ENCODE assay signal across 7 cellular contexts in the genomic region with DNA sequence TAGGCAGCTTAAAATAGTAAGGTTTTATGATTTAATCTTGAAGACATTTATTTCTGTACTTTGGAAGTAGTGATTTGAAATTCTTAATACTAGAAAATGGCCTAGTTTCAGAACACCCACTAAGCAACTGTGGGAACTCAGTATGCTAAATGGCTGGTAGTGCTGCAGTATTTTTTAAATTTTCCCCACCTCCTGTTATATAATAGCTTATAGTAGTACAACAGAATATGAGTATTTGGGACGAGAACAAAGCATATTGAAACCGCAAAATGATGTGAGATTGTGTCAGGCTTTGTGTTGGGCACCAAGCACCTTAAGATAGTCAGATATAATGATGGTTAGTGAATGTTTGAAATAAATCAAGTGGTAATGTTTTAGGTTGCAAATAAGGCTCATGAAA.
"Had no signal": no experiment of that assay in that cellular context is flagged by ENCODE, and none has a peak within 500 bp of the region (broad histone marks: within the 10 kb centered on the region; RNA-seq: fewer than 3 reads in every experiment).

No MANE protein-coding gene starts in this region.

- H3K4me3 ChIP-seq: GM23338 had no signal

- H3K27ac ChIP-seq: HL-60 had no signal

- ATAC-seq: GM23338, HepG2 had no signal

- H3K27ac Mint-ChIP-seq: GM23338, H9, IgD-negative memory B cell had no signal

- H3K9me3 Mint-ChIP-seq: GM23338, H9, IgD-negative memory B cell had no signal

- H3K4me3 Mint-ChIP-seq: GM23338, H9 had no signal

- H3K27me3 Mint-ChIP-seq: IgD-negative memory B cell had no signal

- DNase-seq: H9, HCEC 1CT, KBM-7 had no signal

- H2AFZ ChIP-seq: GM23338 had no signal

- H3K4me2 ChIP-seq: GM23338 had no signal
